In genomic region chr13:49502954-49503353, GRCh38 we compare ENCODE assay signal across 19 cellular contexts. TPM values are rescaled to one million over a fixed set of nuclear protein-coding genes. Genes with fewer than 3 reads are reported as not detected.
DNase-seq lines count a peak whose midpoint lies in the region; ATAC-seq, FAIRE-seq and TF ChIP-seq lines count a peak whose summit lies in the region.
"Had no signal": no experiment of that assay in that cellular context is flagged by ENCODE, and none has a peak within 500 bp of the region (broad histone marks: within the 10 kb centered on the region; RNA-seq: fewer than 3 reads in every experiment).

No MANE protein-coding gene starts in this region.

- H3K9me3 ChIP-seq in breast epithelium = no peaks in the 10 kb centered on the region
- H3K9me3 ChIP-seq in adrenal gland (replicated peaks in 1 of 3) = no peaks in the 10 kb centered on the region
- H3K9me3 ChIP-seq in stomach = no peaks in the 10 kb centered on the region
- no peaks in the 10 kb centered on the region for H3K9me3 ChIP-seq in lower lobe of right lung

- no TSS peak for BruUV-seq in MCF 10A (replicated peaks; lab: Mats Ljungman, UMichigan)

- intact Hi-C loops in breast epithelium (cut with DNase I; ENCODE audit: low total_unique reads) (no loop called here), MCF 10A (cut with micrococcal nuclease) (no loop called here), adrenal gland (cut with DNase I) (no loop called here), stomach (cut with DNase I; ENCODE audit: low total_unique reads) (no loop called here), lower lobe of right lung (cut with DNase I) (no loop called here)

- no peak overlapping the region for H3K4me3 Mint-ChIP-seq in MCF 10A (ENCODE audit: unreplicated experiment)
- H3K4me3 Mint-ChIP-seq: stimulated activated effector memory CD8-positive, alpha-beta T cell treated with anti-CD3 and anti-CD28 coated beads, Interleukin-12 subunit alpha, Interleukin-12 subunit beta, amount 100 ng/mL, for 72 hours had no signal

- ATAC-seq in GM19351 (IDR thresholded peaks at IDR 0.05; ENCODE audit: unreplicated experiment) (no peak), lower lobe of right lung (no peak)
- ATAC-seq: foreskin keratinocyte; stimulated activated effector memory CD8-positive, alpha-beta T cell treated with anti-CD3 and anti-CD28 coated beads, Interleukin-12 subunit alpha, Interleukin-12 subunit beta, amount 100 ng/mL, for 72 hours had no signal

- peak overlapping the region; percentile 33 to 61 for H3K27ac ChIP-seq in breast epithelium
- peak overlapping the region in 3 of 5 donors; percentile 37 to 61 (median 50) for H3K27ac ChIP-seq in adrenal gland
- H3K27ac ChIP-seq in stomach = peak overlapping the region in 3 of 5 donors; percentile 10 to 52 (median 38)
- no peak overlapping the region for H3K27ac ChIP-seq in lower lobe of right lung
- H3K27ac ChIP-seq: dorsolateral prefrontal cortex, foreskin keratinocyte, RWPE1 had no signal

- H3K9me3 Mint-ChIP-seq in MCF 10A (ENCODE audit: unreplicated experiment) = no peaks in the 10 kb centered on the region

- H3K27me3 ChIP-seq in breast epithelium (no peaks in the 10 kb centered on the region), adrenal gland (no peaks in the 10 kb centered on the region), stomach (no peaks in the 10 kb centered on the region), lower lobe of right lung (ENCODE audit: low read depth) (no peaks in the 10 kb centered on the region)
- H3K27me3 ChIP-seq: dorsolateral prefrontal cortex, foreskin keratinocyte had no signal

- DNase-seq in breast epithelium (ENCODE audit: low spot score in 2 of 2) (no peak), MCF 10A (ENCODE audit: unreplicated experiment) (no peak), adrenal gland (peak; percentile 33 to 78 (median 70)), glomerular endothelial cell (ENCODE audit: extremely low read depth, low read depth, low spot score) (peak; percentile 9), stomach (no peak), GM12891 (ENCODE audit: insufficient read length, low spot score) (no peak), lower lobe of right lung (no peak)
- DNase-seq: activated CD8-positive, alpha-beta memory T cell treated with anti-CD3 and anti-CD28 coated beads for 24 hours; activated gamma-delta T cell; Calu3; dorsolateral prefrontal cortex; foreskin keratinocyte; NCI-H1048; NCI-H2171 had no signal

- H3K4me3 ChIP-seq in breast epithelium (no peak overlapping the region), adrenal gland (no peak overlapping the region), stomach (no peak overlapping the region), lower lobe of right lung (no peak overlapping the region)
- H3K4me3 ChIP-seq: dorsolateral prefrontal cortex had no signal

- TF ChIP-seq CTCF in breast epithelium (IDR thresholded peaks at IDR 0.05) (no peak), MCF 10A (IDR thresholded peaks at IDR 0.05; ENCODE audit: unreplicated experiment) (no peak), adrenal gland (IDR thresholded peaks at IDR 0.05) (no peak), stomach (IDR thresholded peaks at IDR 0.05) (no peak), lower lobe of right lung (IDR thresholded peaks at IDR 0.05) (no peak)

- no peak overlapping the region for H3K27ac Mint-ChIP-seq in MCF 10A (ENCODE audit: low read depth, unreplicated experiment)
- H3K27ac Mint-ChIP-seq: stimulated activated effector memory CD8-positive, alpha-beta T cell treated with anti-CD3 and anti-CD28 coated beads, Interleukin-12 subunit alpha, Interleukin-12 subunit beta, amount 100 ng/mL, for 72 hours had no signal

- H3K36me3 Mint-ChIP-seq in MCF 10A (ENCODE audit: insufficient read depth, unreplicated experiment) = no peaks in the 10 kb centered on the region

- H3K4me1 ChIP-seq in breast epithelium (no peaks in the 10 kb centered on the region), adrenal gland (replicated peaks in 1 of 2) (peaks cover 9 to 11% of the 10 kb centered on the region in 2 donors), stomach (peaks cover 0 to 36% (median 18%) of the 10 kb centered on the region in 4 donors), lower lobe of right lung (no peaks in the 10 kb centered on the region)
- H3K4me1 ChIP-seq: foreskin keratinocyte had no signal

- no peaks in the 10 kb centered on the region for H3K36me3 ChIP-seq in breast epithelium
- no peaks in the 10 kb centered on the region for H3K36me3 ChIP-seq in adrenal gland (replicated peaks in 1 of 2)
- H3K36me3 ChIP-seq in stomach = peaks cover 0 to 27% (median 10%) of the 10 kb centered on the region in 4 donors
- H3K36me3 ChIP-seq in lower lobe of right lung = peaks cover 13% of the 10 kb centered on the region

- CTCF ChIA-PET in MCF 10A (lab: Yijun Ruan, JAX) = no interaction called here

- WGBS in adrenal gland, 4 donors = 30 to 41% (median 37%) methylated on average over 9 of the region's 9 CpGs
- WGBS in stomach, 5 donors = 60 to 72% (median 67%) methylated on average over 9 of the region's 9 CpGs

- H3K4me1 Mint-ChIP-seq in MCF 10A (ENCODE audit: insufficient read depth, unreplicated experiment) = peaks cover 19% of the 10 kb centered on the region

- TF ChIP-seq EP300 in stomach (IDR thresholded peaks at IDR 0.05) = no peak

- H3K27me3 Mint-ChIP-seq in MCF 10A (ENCODE audit: insufficient read depth, unreplicated experiment) = no peaks in the 10 kb centered on the region

- no peak for FAIRE-seq in GM12891 (lab: Jason Lieb, UNC)
- FAIRE-seq: GM18507 had no signal

- POLR2A ChIA-PET in MCF 10A (lab: Yijun Ruan, JAX) = no interaction called here

- TF ChIP-seq POLR2A in breast epithelium (IDR thresholded peaks at IDR 0.05) = no peak
- TF ChIP-seq POLR2A in adrenal gland (IDR thresholded peaks at IDR 0.05) = no peak
- no peak for TF ChIP-seq POLR2A in stomach (IDR thresholded peaks at IDR 0.05)
- no peak for TF ChIP-seq POLR2A in GM12891 (IDR thresholded peaks at IDR 0.05; ENCODE audit: low read depth, low read length)

TF ChIP-seq in GM12891, 5 proteins besides CTCF, POLR2A, EP300 and RAD21:
- no peak for TF ChIP-seq SPI1 (IDR thresholded peaks at IDR 0.05; ENCODE audit: low read depth, low read length)
- no peak; the same call in 1 of the 2 replicates for TF ChIP-seq POLR2AphosphoS5 (IDR thresholded peaks at IDR 0.05; ENCODE audit: low read depth, low read length)
- TF ChIP-seq PAX5 (IDR thresholded peaks at IDR 0.05; ENCODE audit: insufficient read depth, low read length, severe bottlenecking) = no peak
- TF ChIP-seq POU2F2 (IDR thresholded peaks at IDR 0.05; ENCODE audit: low read depth, low read length) = no peak
- TF ChIP-seq TAF1 (IDR thresholded peaks at IDR 0.05; ENCODE audit: low read depth, low read length) = no peak

RNA-seq across cellular contexts. Expression of gene PHF11, which starts 7.2 kb away (rescaled TPM):
- total RNA-seq in breast epithelium = 10 to 100 TPM; 33.8 to 56.5 (median 52.1) TPM
- 15.4 and 17.9 TPM in 2 replicates for total RNA-seq in MCF 10A (2022)
- 10 to 100 TPM; 23.8 to 73.9 (median 60.7) TPM for total RNA-seq in adrenal gland
- polyA plus RNA-seq in adrenal gland = 100 to 1,000 TPM in 2 of 3 donors, 10 to 100 TPM in 1; 85.0 to 136 (median 129) TPM
- 31.3 and 44.7 TPM in 2 replicates for total RNA-seq in glomerular endothelial cell
- 100 to 1,000 TPM in 1 of 5 donors, 10 to 100 TPM in 4; 18.2 to 140 (median 50.0) TPM for total RNA-seq in stomach
- 10 to 100 TPM; 28.6 to 68.5 (median 54.2) TPM for polyA plus RNA-seq in stomach
- polyA plus RNA-seq in GM12891 (2012; ENCODE audit: low read depth, missing spikeins) = 42.5 TPM
- 59.8 TPM for total RNA-seq in lower lobe of right lung
- polyA plus RNA-seq: neural cell had no signal

RNA-seq across cellular contexts. Expression of gene SETDB2, which starts 58.9 kb away (rescaled TPM):
- total RNA-seq in breast epithelium (10 to 100 TPM in 2 of 3 donors, 1 to 10 TPM in 1; 9.9 to 17.0 (median 12.8) TPM), MCF 10A (2022) (6.1 and 7.3 TPM in 2 replicates), adrenal gland (10 to 100 TPM in 6 of 8 donors, 1 to 10 TPM in 2; 7.4 to 21.3 (median 13.5) TPM), glomerular endothelial cell (2.8 and 3.9 TPM in 2 replicates), stomach (10 to 100 TPM in 3 of 5 donors, 1 to 10 TPM in 2; 3.5 to 28.6 (median 13.5) TPM), lower lobe of right lung (21.1 TPM)
- polyA plus RNA-seq in adrenal gland (10 to 100 TPM in 2 of 3 donors, 1 to 10 TPM in 1; 4.4 to 14.7 (median 10.9) TPM), stomach (1 to 10 TPM; 3.4 to 6.6 (median 3.5) TPM)
- polyA plus RNA-seq in GM12891 (2012; ENCODE audit: low read depth, missing spikeins) = 4.0 TPM

RNA-seq across cellular contexts. Expression of gene CAB39L, which starts 59.1 kb away (rescaled TPM):
- total RNA-seq in breast epithelium (10 to 100 TPM; 40.0 to 92.1 (median 44.8) TPM), MCF 10A (2022) (6.2 and 11.1 TPM in 2 replicates), adrenal gland (100 to 1,000 TPM in 1 of 8 donors, 10 to 100 TPM in 7; 19.8 to 115 (median 54.0) TPM), glomerular endothelial cell (4.1 and 6.3 TPM in 2 replicates), stomach (10 to 100 TPM; 29.3 to 61.6 (median 45.5) TPM), lower lobe of right lung (13.4 TPM)
- polyA plus RNA-seq in adrenal gland (10 to 100 TPM; 17.8 to 23.0 (median 22.4) TPM), stomach (10 to 100 TPM; 11.4 to 20.2 (median 12.0) TPM)
- polyA plus RNA-seq in GM12891 (2012; ENCODE audit: low read depth, missing spikeins) = 2.8 TPM

Comparison
In these comparisons a context has a peak if more than half of its experiments do, and no peak if none do; other contexts are left out.
1. DNase-seq: peak in adrenal gland (7 of 7) and glomerular endothelial cell (single experiment); none in breast epithelium (0 of 2), MCF 10A (single experiment), stomach (single experiment), GM12891 (single experiment) and lower lobe of right lung (single experiment).